In the genomic region with DNA sequence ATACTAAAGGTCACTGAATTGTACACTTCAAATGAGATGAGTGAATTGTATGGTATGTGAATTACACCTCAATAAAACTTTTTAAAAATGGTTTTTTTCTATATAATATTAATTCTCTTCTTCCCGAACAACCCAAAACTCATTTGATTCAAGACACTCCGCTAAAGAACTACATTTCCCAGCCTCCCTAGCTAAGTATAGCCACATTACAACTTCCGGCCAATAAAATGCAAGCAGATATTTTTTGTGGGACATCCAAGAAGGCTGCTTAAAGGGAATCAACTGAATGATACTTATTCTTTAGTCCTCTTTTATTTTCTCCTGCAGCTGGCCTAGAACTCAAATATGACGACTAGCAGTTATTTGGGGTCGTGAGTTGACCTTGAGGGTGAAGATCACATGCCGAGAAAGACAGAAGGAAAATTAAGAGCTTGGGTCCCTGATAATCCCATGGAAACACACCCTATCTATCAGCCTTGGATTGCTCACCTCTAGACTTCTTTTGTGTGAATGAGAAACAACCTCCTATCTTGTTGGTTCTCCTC, we compare ENCODE assay signal across 18 cellular contexts.
DNase-seq lines count a peak whose midpoint lies in the region; ATAC-seq and TF ChIP-seq lines count a peak whose summit lies in the region.
"Had no signal": no experiment of that assay in that cellular context is flagged by ENCODE, and none has a peak within 500 bp of the region (broad histone marks: within the 10 kb centered on the region; RNA-seq: fewer than 3 reads in every experiment).

No MANE protein-coding gene starts in this region.

- H3K4me1 Mint-ChIP-seq in WTC11 = peaks cover 4% of the 10 kb centered on the region; the same call in 1 of the 2 replicates
- H3K4me1 Mint-ChIP-seq: activated naive CD8-positive, alpha-beta T cell treated with anti-CD3 and anti-CD28 coated beads, Interleukin-2, amount 50 U/mL, for 24 hours had no signal

- H3K27me3 Mint-ChIP-seq in WTC11 (ENCODE audit: low read depth) = peaks cover 33% of the 10 kb centered on the region

- no peak for TF ChIP-seq EP300 in stomach (IDR thresholded peaks at IDR 0.05)

- CTCF ChIA-PET in WTC11 (lab: Charles Lee) (interaction anchor here (1.0 kb wide), 1 partner anchor 344 kb away, joined by 4 read pairs; no protein-coding TSS in a partner anchor), GM10248 (lab: Yijun Ruan, JAX) (interaction anchor here (1.3 kb wide), 1 partner anchor 12 kb away, joined by 4 read pairs; no protein-coding TSS in a partner anchor)

- 43 to 66% (median 54%) methylated on average over 6 of the region's 6 CpGs for WGBS in stomach, 5 donors

- no peak for TF ChIP-seq CTCF in WTC11 (IDR thresholded peaks at IDR 0.05)
- no peak for TF ChIP-seq CTCF in left lung (IDR thresholded peaks at IDR 0.05)
- no peak for TF ChIP-seq CTCF in stomach (IDR thresholded peaks at IDR 0.05)
- TF ChIP-seq CTCF in GM10248 (IDR thresholded peaks at IDR 0.05; ENCODE audit: control extremely low read depth, extremely low read depth, low read depth, missing control alignments) = no peak

- H3K27ac Mint-ChIP-seq in WTC11 = no peak overlapping the region
- H3K27ac Mint-ChIP-seq: activated naive CD8-positive, alpha-beta T cell treated with anti-CD3 and anti-CD28 coated beads, Interleukin-2, amount 50 U/mL, for 24 hours had no signal

- H3K4me3 ChIP-seq in left lung (peak overlapping the region; percentile 3 to 16), stomach (peak overlapping the region; percentile 19 to 28 (median 27))
- H3K4me3 ChIP-seq: BLaER1 treated with 17β-estradiol and CSF1 and Interleukin-3, amounts not matched to agents 10 nM and 100 nM; thoracic aorta had no signal

- DNase-seq in NCI-H82 (lab: John Stamatoyannopoulos, UW) (peak; percentile 72), WTC11 (ENCODE audit: low spot score) (no peak), left lung (no peak), stomach (no peak), GM10248 (ENCODE audit: extremely low spot score) (no peak), NCI-H1417 (lab: John Stamatoyannopoulos, UW) (no peak), NCI-H510A treated with DMSO at 0.1 percent for 48 hours (lab: John Stamatoyannopoulos, UW) (no peak)
- DNase-seq: activated CD4-positive, alpha-beta T cell treated with anti-CD3 and anti-CD28 coated beads, Interleukin-2, amount 50 U/mL, for 1 hour; activated naive CD8-positive, alpha-beta T cell treated with anti-CD3 and anti-CD28 coated beads, Interleukin-2, amount 50 U/mL, for 24 hours; activated T-cell treated with anti-CD3 and anti-CD28 coated beads, Interleukin-2, amount 50 U/mL, for 4 hours; glutamatergic neuron; GOT3; NCI-H1436; NCI-H446 treated with DMSO at 0.1 percent for 48 hours had no signal

- H3K9me3 ChIP-seq in left lung (no peaks in the 10 kb centered on the region), stomach (no peaks in the 10 kb centered on the region)
- H3K9me3 ChIP-seq: thoracic aorta had no signal

- POLR2A ChIA-PET in WTC11 (lab: Charles Lee) = interaction anchor here (0.6 to 0.7 kb wide), 2 partner anchors 113 to 626 kb away, joined by 3 to 4 read pairs; a partner anchor contains a TSS
- POLR2A ChIA-PET in GM10248 (lab: Yijun Ruan, JAX) = no interaction called here

- no peak for TF ChIP-seq POLR2A in stomach (IDR thresholded peaks at IDR 0.05)

- H3K27ac ChIP-seq in left lung (no peak overlapping the region), stomach (peak overlapping the region in 4 of 5 donors; percentile 4 to 44 (median 22))
- H3K27ac ChIP-seq: BLaER1 treated with 17β-estradiol and CSF1 and Interleukin-3, amounts not matched to agents 10 nM and 100 nM; thoracic aorta had no signal

- intact Hi-C loops in left lung (cut with DNase I) (no loop called here), stomach (cut with DNase I; ENCODE audit: low total_unique reads) (no loop called here)

- H3K4me1 ChIP-seq in left lung (no peaks in the 10 kb centered on the region), stomach (peaks cover 0 to 4% (median 0%) of the 10 kb centered on the region in 4 donors)

- H3K4me3 Mint-ChIP-seq in WTC11 = no peak overlapping the region
- H3K4me3 Mint-ChIP-seq: activated naive CD8-positive, alpha-beta T cell treated with anti-CD3 and anti-CD28 coated beads, Interleukin-2, amount 50 U/mL, for 24 hours; activated T-cell treated with anti-CD3 and anti-CD28 coated beads, Interleukin-2, amount 50 U/mL, for 4 hours; central memory CD8-positive, alpha-beta T cell had no signal

- ATAC-seq in WTC11 (0 out of 2 replicates have a peak, but pooled peaks have one; percentile 24), left lung (peak; percentile 72), GM18867 (IDR thresholded peaks at IDR 0.05; ENCODE audit: unreplicated experiment) (no peak)
- ATAC-seq: activated naive CD8-positive, alpha-beta T cell treated with anti-CD3 and anti-CD28 coated beads, Interleukin-2, amount 50 U/mL, for 24 hours; activated T-cell treated with anti-CD3 and anti-CD28 coated beads, Interleukin-2, amount 50 U/mL, for 4 hours had no signal

- H3K36me3 Mint-ChIP-seq in WTC11 = no peaks in the 10 kb centered on the region

- H3K27me3 ChIP-seq in left lung (no peaks in the 10 kb centered on the region), stomach (no peaks in the 10 kb centered on the region)
- H3K27me3 ChIP-seq: BLaER1 treated with 17β-estradiol and CSF1 and Interleukin-3, amounts not matched to agents 10 nM and 100 nM had no signal

- H3K9me3 Mint-ChIP-seq in WTC11 = peaks cover 17% of the 10 kb centered on the region
- H3K9me3 Mint-ChIP-seq: activated naive CD8-positive, alpha-beta T cell treated with anti-CD3 and anti-CD28 coated beads, Interleukin-2, amount 50 U/mL, for 24 hours; activated T-cell treated with anti-CD3 and anti-CD28 coated beads, Interleukin-2, amount 50 U/mL, for 4 hours; central memory CD8-positive, alpha-beta T cell had no signal

- H3K36me3 ChIP-seq in left lung (no peaks in the 10 kb centered on the region), stomach (no peaks in the 10 kb centered on the region)
- H3K36me3 ChIP-seq: BLaER1 treated with 17β-estradiol and CSF1 and Interleukin-3, amounts not matched to agents 10 nM and 100 nM; thoracic aorta had no signal

TF ChIP-seq in WTC11, 78 proteins besides CTCF, POLR2A, EP300 and RAD21:
- TF ChIP-seq NFE2L1 (CRISPR knock-in tag; IDR thresholded peaks at IDR 0.05) = no peak
- no peak for TF ChIP-seq NR2C2 (CRISPR knock-in tag; IDR thresholded peaks at IDR 0.05)
- TF ChIP-seq ZNF121 (CRISPR knock-in tag; IDR thresholded peaks at IDR 0.05) = no peak
- TF ChIP-seq, protein P1, sequence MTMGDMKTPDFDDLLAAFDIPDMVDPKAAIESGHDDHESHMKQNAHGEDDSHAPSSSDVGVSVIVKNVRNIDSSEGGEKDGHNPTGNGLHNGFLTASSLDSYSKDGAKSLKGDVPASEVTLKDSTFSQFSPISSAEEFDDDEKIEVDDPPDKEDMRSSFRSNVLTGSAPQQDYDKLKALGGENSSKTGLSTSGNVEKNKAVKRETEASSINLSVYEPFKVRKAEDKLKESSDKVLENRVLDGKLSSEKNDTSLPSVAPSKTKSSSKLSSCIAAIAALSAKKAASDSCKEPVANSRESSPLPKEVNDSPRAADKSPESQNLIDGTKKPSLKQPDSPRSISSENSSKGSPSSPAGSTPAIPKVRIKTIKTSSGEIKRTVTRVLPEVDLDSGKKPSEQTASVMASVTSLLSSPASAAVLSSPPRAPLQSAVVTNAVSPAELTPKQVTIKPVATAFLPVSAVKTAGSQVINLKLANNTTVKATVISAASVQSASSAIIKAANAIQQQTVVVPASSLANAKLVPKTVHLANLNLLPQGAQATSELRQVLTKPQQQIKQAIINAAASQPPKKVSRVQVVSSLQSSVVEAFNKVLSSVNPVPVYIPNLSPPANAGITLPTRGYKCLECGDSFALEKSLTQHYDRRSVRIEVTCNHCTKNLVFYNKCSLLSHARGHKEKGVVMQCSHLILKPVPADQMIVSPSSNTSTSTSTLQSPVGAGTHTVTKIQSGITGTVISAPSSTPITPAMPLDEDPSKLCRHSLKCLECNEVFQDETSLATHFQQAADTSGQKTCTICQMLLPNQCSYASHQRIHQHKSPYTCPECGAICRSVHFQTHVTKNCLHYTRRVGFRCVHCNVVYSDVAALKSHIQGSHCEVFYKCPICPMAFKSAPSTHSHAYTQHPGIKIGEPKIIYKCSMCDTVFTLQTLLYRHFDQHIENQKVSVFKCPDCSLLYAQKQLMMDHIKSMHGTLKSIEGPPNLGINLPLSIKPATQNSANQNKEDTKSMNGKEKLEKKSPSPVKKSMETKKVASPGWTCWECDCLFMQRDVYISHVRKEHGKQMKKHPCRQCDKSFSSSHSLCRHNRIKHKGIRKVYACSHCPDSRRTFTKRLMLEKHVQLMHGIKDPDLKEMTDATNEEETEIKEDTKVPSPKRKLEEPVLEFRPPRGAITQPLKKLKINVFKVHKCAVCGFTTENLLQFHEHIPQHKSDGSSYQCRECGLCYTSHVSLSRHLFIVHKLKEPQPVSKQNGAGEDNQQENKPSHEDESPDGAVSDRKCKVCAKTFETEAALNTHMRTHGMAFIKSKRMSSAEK (CRISPR knock-in tag; IDR thresholded peaks at IDR 0.05; ENCODE audit: borderline replicate concordance) = no peak

Comparison
In these comparisons a context has a peak if more than half of its experiments do, and no peak if none do; other contexts are left out.
1. H3K27ac ChIP-seq: peak in stomach (4 of 5); none in left lung (0 of 2).